22 cellular contexts compared by ENCODE assay signal in genomic region chr9:98924971-98925820, GRCh38. TPM values are rescaled to one million over a fixed set of nuclear protein-coding genes. Genes with fewer than 3 reads are reported as not detected.
DNase-seq lines count a peak whose midpoint lies in the region; ATAC-seq, FAIRE-seq and TF ChIP-seq lines count a peak whose summit lies in the region.
"Had no signal": no experiment of that assay in that cellular context is flagged by ENCODE, and none has a peak within 500 bp of the region (broad histone marks: within the 10 kb centered on the region; RNA-seq: fewer than 3 reads in every experiment).

No MANE protein-coding gene starts in this region.

- no peak overlapping the region for H3K4me3 ChIP-seq in heart right ventricle
- H3K4me3 ChIP-seq: BLaER1, GM12878 had no signal

- 79 to 86% methylated on average over 15 of the region's 15 CpGs for WGBS in heart right ventricle, 2 donors

- TF ChIP-seq CTCF in heart right ventricle (IDR thresholded peaks at IDR 0.05), result no peak
- TF ChIP-seq CTCF in brain (conservative IDR thresholded peaks at IDR 0.05), result no peak

- no peaks in the 10 kb centered on the region for H3K36me3 ChIP-seq in heart right ventricle
- H3K36me3 ChIP-seq: BLaER1 had no signal

- H3K27ac ChIP-seq in heart right ventricle, result no peak overlapping the region
- H3K27ac ChIP-seq: BLaER1 had no signal

- no peaks in the 10 kb centered on the region for H3K36me3 Mint-ChIP-seq in brain
- no peaks in the 10 kb centered on the region for H3K36me3 Mint-ChIP-seq in natural killer cell treated with Interleukin-12 subunit alpha and Interleukin-12 subunit beta and Interleukin-15 and Interleukin-18, amount 100 ng/mL, for 72 hours
- H3K36me3 Mint-ChIP-seq: CD8-positive, alpha-beta T cell had no signal

- H3K4me1 ChIP-seq in heart right ventricle, result peaks cover 0 to 27% (median 8%) of the 10 kb centered on the region in 9 donors
- H3K4me1 ChIP-seq: BLaER1 had no signal

- peaks cover 55% of the 10 kb centered on the region for H3K4me1 Mint-ChIP-seq in brain
- H3K4me1 Mint-ChIP-seq in natural killer cell treated with Interleukin-12 subunit alpha and Interleukin-12 subunit beta and Interleukin-15 and Interleukin-18, amount 100 ng/mL, for 72 hours (ENCODE audit: low read depth in 2 of 2), result no peaks in the 10 kb centered on the region

- FAIRE-seq in urothelium cell line (lab: Jason Lieb, UNC), result peak; percentile 17
- FAIRE-seq: A204.1, D721Med, G401.6, GM12878 had no signal

- DNase-seq in heart right ventricle (no peak), Right ventricle myocardium superior (no peak), urothelium cell line (ENCODE audit: low spot score) (no peak), 8988T (no peak), NCI-H2196 (lab: John Stamatoyannopoulos, UW; ENCODE audit: unreplicated experiment) (no peak), NCI-H510A (lab: John Stamatoyannopoulos, UW) (no peak)
- no peak for DNase-seq in natural killer cell treated with Interleukin-12 subunit alpha and Interleukin-12 subunit beta and Interleukin-15 and Interleukin-18, amount 100 ng/mL, for 72 hours (ENCODE audit: low spot score)
- DNase-seq: CD8-positive, alpha-beta T cell; DMS79; HCEC 1CT; KBM-7; MV-4-11; NCI-H1417; NCI-H1930; NCI-H446 treated with DMSO at 0.1 percent for 48 hours; NCI-H748 treated with DMSO at 0.1 percent for 48 hours had no signal

- H3K27me3 ChIP-seq in heart right ventricle, result no peaks in the 10 kb centered on the region
- H3K27me3 ChIP-seq: BLaER1 had no signal

- H3K27me3 Mint-ChIP-seq in brain, result no peaks in the 10 kb centered on the region
- H3K27me3 Mint-ChIP-seq in natural killer cell treated with Interleukin-12 subunit alpha and Interleukin-12 subunit beta and Interleukin-15 and Interleukin-18, amount 100 ng/mL, for 72 hours, result peaks cover 13 to 15% of the 10 kb centered on the region in 2 donors

- peaks cover 0 to 3% (median 0%) of the 10 kb centered on the region in 5 experiments for H3K9me3 Mint-ChIP-seq in brain
- no peaks in the 10 kb centered on the region for H3K9me3 Mint-ChIP-seq in natural killer cell treated with Interleukin-12 subunit alpha and Interleukin-12 subunit beta and Interleukin-15 and Interleukin-18, amount 100 ng/mL, for 72 hours
- H3K9me3 Mint-ChIP-seq: CD8-positive, alpha-beta T cell had no signal

- H3K27ac Mint-ChIP-seq in brain, result peak overlapping the region in 3 of 5 experiments; percentile 25 to 56 (median 42)
- no peak overlapping the region for H3K27ac Mint-ChIP-seq in natural killer cell treated with Interleukin-12 subunit alpha and Interleukin-12 subunit beta and Interleukin-15 and Interleukin-18, amount 100 ng/mL, for 72 hours
- H3K27ac Mint-ChIP-seq: CD8-positive, alpha-beta T cell had no signal

- H3K9me3 ChIP-seq in heart right ventricle, result no peaks in the 10 kb centered on the region
- H3K9me3 ChIP-seq: BLaER1 had no signal

- intact Hi-C loops in heart right ventricle (cut with DNase I), result no loop called here
- intact Hi-C loops in Right ventricle myocardium superior (cut with DNase I), result no loop called here

- ATAC-seq in heart right ventricle (peak in 5 of 8 donors; percentile 12 to 49 (median 25)), Right ventricle myocardium superior (ENCODE audit: poor library complexity) (no peak)
- peak; percentile 41 to 61 for ATAC-seq in natural killer cell treated with Interleukin-12 subunit alpha and Interleukin-12 subunit beta and Interleukin-15 and Interleukin-18, amount 100 ng/mL, for 72 hours
- ATAC-seq: CD8-positive, alpha-beta T cell; GM12878 had no signal

- H3K4me3 Mint-ChIP-seq in brain, result no peak overlapping the region
- H3K4me3 Mint-ChIP-seq in natural killer cell treated with Interleukin-12 subunit alpha and Interleukin-12 subunit beta and Interleukin-15 and Interleukin-18, amount 100 ng/mL, for 72 hours, result no peak overlapping the region
- H3K4me3 Mint-ChIP-seq: CD8-positive, alpha-beta T cell had no signal

RNA-seq across cellular contexts. Expression of gene COL15A1, which starts 18.5 kb away (rescaled TPM):
- total RNA-seq in heart right ventricle (10 to 100 TPM; 31.0 to 64.8 (median 52.9) TPM), Right ventricle myocardium superior (55.9 TPM)
- polyA plus RNA-seq in heart right ventricle (10 to 100 TPM; 25.6 to 27.0 TPM), brain (ENCODE audit: insufficient read depth, low read depth, low replicate concordance) (1.1 TPM)
- total RNA-seq in natural killer cell treated with Interleukin-12 subunit alpha and Interleukin-12 subunit beta and Interleukin-15 and Interleukin-18, amount 100 ng/mL, for 72 hours, result under 1 TPM; 0.14 to 0.47 TPM
- total RNA-seq: CD8-positive, alpha-beta T cell had no signal

Comparison
In these comparisons a context has a peak if more than half of its experiments do, and no peak if none do; other contexts are left out.
1. H3K27ac Mint-ChIP-seq: peak in brain (3 of 5); none in natural killer cell treated with Interleukin-12 subunit alpha and Interleukin-12 subunit beta and Interleukin-15 and Interleukin-18, amount 100 ng/mL, for 72 hours (0 of 2).
2. RNA of gene COL15A1, which starts 18.5 kb away (total RNA-seq): 55.9 TPM in Right ventricle myocardium superior (single experiment) and 31.0 to 64.8 TPM in heart right ventricle; 0.14 to 0.47 TPM in natural killer cell treated with Interleukin-12 subunit alpha and Interleukin-12 subunit beta and Interleukin-15 and Interleukin-18, amount 100 ng/mL, for 72 hours; every median in the first group is over 10 times any median in the second.